Comparison of ENCODE assay signal across 9 cellular contexts in genomic region chr20:36591854-36592641, GRCh38. TPM values are rescaled to one million over a fixed set of nuclear protein-coding genes. Genes with fewer than 3 reads are reported as not detected.
A peak's percentile ranks its signal among the peaks of the same experiment; 100 is the strongest.
DNase-seq lines count a peak whose midpoint lies in the region; ATAC-seq and TF ChIP-seq lines count a peak whose summit lies in the region.
"Had no signal": no experiment of that assay in that cellular context is flagged by ENCODE, and none has a peak within 500 bp of the region (broad histone marks: within the 10 kb centered on the region; RNA-seq: fewer than 3 reads in every experiment).

No MANE protein-coding gene starts in this region.

- TF ChIP-seq POLR2A in esophagus muscularis mucosa (IDR thresholded peaks at IDR 0.05; ENCODE audit: low read depth) = no peak

- POLR2A ChIA-PET in activated CD4-positive, alpha-beta memory T cell treated with anti-CD3 and anti-CD28 coated beads for 36 hours (lab: Charles Lee) = interaction anchor here (0.6 to 1.9 kb wide), 4 partner anchors 17 to 52 kb away, joined by 3 to 6 read pairs (median 3); partner anchors contain the start of gene TGIF2

- CTCF ChIA-PET in activated CD4-positive, alpha-beta memory T cell treated with anti-CD3 and anti-CD28 coated beads for 36 hours (lab: Charles Lee) = interaction anchor here (0.7 to 8.2 kb wide), 5 partner anchors 13 to 776 kb away, joined by 3 to 100 read pairs (median 3); partner anchors contain the start of gene RAB5IF

- 67% methylated on average over 9 of the region's 9 CpGs for WGBS in esophagus muscularis mucosa

- no peak for TF ChIP-seq EP300 in esophagus muscularis mucosa (IDR thresholded peaks at IDR 0.05)

- peak overlapping the region; percentile 73 for H3K27ac Mint-ChIP-seq in activated CD4-positive, alpha-beta memory T cell treated with anti-CD3 and anti-CD28 coated beads for 36 hours

- peaks cover 33% of the 10 kb centered on the region for H3K36me3 Mint-ChIP-seq in activated CD4-positive, alpha-beta memory T cell treated with anti-CD3 and anti-CD28 coated beads for 36 hours

- peaks cover 7% of the 10 kb centered on the region for H3K36me3 ChIP-seq in BE2C
- peaks cover 0 to 41% (median 16%) of the 10 kb centered on the region in 4 donors for H3K36me3 ChIP-seq in esophagus muscularis mucosa

- H3K27me3 ChIP-seq in BE2C (no peaks in the 10 kb centered on the region), esophagus muscularis mucosa (no peaks in the 10 kb centered on the region)

- H3K27me3 Mint-ChIP-seq in activated CD4-positive, alpha-beta memory T cell treated with anti-CD3 and anti-CD28 coated beads for 36 hours = no peaks in the 10 kb centered on the region

- H3K9me3 ChIP-seq in BE2C (no peaks in the 10 kb centered on the region), esophagus muscularis mucosa (no peaks in the 10 kb centered on the region)

- peak; percentile 41 for DNase-seq in BE2C
- DNase-seq in LHCN-M2 (ENCODE audit: low read depth) = peak; percentile 44
- DNase-seq in activated CD4-positive, alpha-beta memory T cell treated with anti-CD3 and anti-CD28 coated beads for 36 hours = peak; percentile 75
- DNase-seq in esophagus muscularis mucosa (ENCODE audit: extremely low spot score) = no peak
- no peak for DNase-seq in sciatic nerve (ENCODE audit: low spot score)
- DNase-seq in HPDE6-E6E7 (ENCODE audit: extremely low spot score) = no peak
- no peak for DNase-seq in NCI-H1436 (lab: John Stamatoyannopoulos, UW)

- no peaks in the 10 kb centered on the region for H3K4me1 ChIP-seq in BE2C
- H3K4me1 ChIP-seq in esophagus muscularis mucosa = peaks cover 0 to 8% (median 0%) of the 10 kb centered on the region in 4 donors

- peaks cover 57% of the 10 kb centered on the region for H3K4me1 Mint-ChIP-seq in activated CD4-positive, alpha-beta memory T cell treated with anti-CD3 and anti-CD28 coated beads for 36 hours (ENCODE audit: low read depth)

- no peak overlapping the region for H3K27ac ChIP-seq in esophagus muscularis mucosa (replicated peaks in 1 of 4)

- TF ChIP-seq CTCF in BE2C (IDR thresholded peaks at IDR 0.05; ENCODE audit: low read depth, low read length) (peak; percentile 71), esophagus muscularis mucosa (IDR thresholded peaks at IDR 0.05) (peak; percentile 34 to 46 (median 45))

- no peak overlapping the region for H3K4me3 ChIP-seq in BE2C (ENCODE audit: low read depth, low read length)
- H3K4me3 ChIP-seq in esophagus muscularis mucosa = no peak overlapping the region

- H3K9me3 Mint-ChIP-seq in activated CD4-positive, alpha-beta memory T cell treated with anti-CD3 and anti-CD28 coated beads for 36 hours = no peaks in the 10 kb centered on the region

- intact Hi-C loops in activated CD4-positive, alpha-beta memory T cell treated with anti-CD3 and anti-CD28 coated beads for 36 hours (cut with micrococcal nuclease) = no loop called here
- intact Hi-C loops in esophagus muscularis mucosa (cut with DNase I) = loop anchor here (5.0 kb wide), 1 partner anchor 35 kb away; no protein-coding TSS in a partner anchor
- intact Hi-C loops in sciatic nerve (cut with DNase I) = loop anchor here (5.0 kb wide), 1 partner anchor 35 kb away; no protein-coding TSS in a partner anchor

- ATAC-seq in sciatic nerve (peak; percentile 67), HG02938 (IDR thresholded peaks at IDR 0.05; ENCODE audit: unreplicated experiment) (no peak)

- H3K4me3 Mint-ChIP-seq in activated CD4-positive, alpha-beta memory T cell treated with anti-CD3 and anti-CD28 coated beads for 36 hours = no peak overlapping the region

RNA-seq across cellular contexts. Expression of gene RAB5IF, which starts 13.5 kb away (rescaled TPM):
- polyA plus RNA-seq in BE2C (2012; ENCODE audit: insufficient read depth, insufficient read length, low read depth) = 259 TPM
- total RNA-seq in LHCN-M2 (2014; rRNA removed) (114 and 120 TPM in 2 replicates), esophagus muscularis mucosa (10 to 100 TPM; 60.2 to 94.8 (median 81.6) TPM), sciatic nerve (33.1 TPM)
- polyA plus RNA-seq in LHCN-M2 (2012) = 120 TPM
- 100 to 1,000 TPM; 113 to 114 TPM for total RNA-seq in activated CD4-positive, alpha-beta memory T cell treated with anti-CD3 and anti-CD28 coated beads for 36 hours

RNA-seq across cellular contexts. Expression of gene TGIF2, which starts 18.7 kb away (rescaled TPM):
- polyA plus RNA-seq in BE2C (2012; ENCODE audit: insufficient read depth, insufficient read length, low read depth) = 6.2 TPM
- total RNA-seq in LHCN-M2 (2014; rRNA removed) (5.3 and 10.2 TPM in 2 replicates), esophagus muscularis mucosa (10 to 100 TPM in 2 of 4 donors, 1 to 10 TPM in 2; 5.8 to 18.5 (median 10.6) TPM), sciatic nerve (25.3 TPM)
- polyA plus RNA-seq in LHCN-M2 (2012) = 5.1 TPM
- 10 to 100 TPM; 39.7 to 43.0 TPM for total RNA-seq in activated CD4-positive, alpha-beta memory T cell treated with anti-CD3 and anti-CD28 coated beads for 36 hours

RNA-seq across cellular contexts. Expression of gene MYL9, which starts 50.7 kb away (rescaled TPM):
- polyA plus RNA-seq in BE2C (2012; ENCODE audit: insufficient read depth, insufficient read length, low read depth) = not detected
- total RNA-seq in LHCN-M2 (2014; rRNA removed) (80.9 and 83.7 TPM in 2 replicates), esophagus muscularis mucosa (1,000 to 10,000 TPM; 2,169 to 3,466 (median 2,516) TPM), sciatic nerve (709 TPM)
- 1,611 TPM for polyA plus RNA-seq in LHCN-M2 (2012)
- under 1 TPM; 0.12 to 0.29 TPM for total RNA-seq in activated CD4-positive, alpha-beta memory T cell treated with anti-CD3 and anti-CD28 coated beads for 36 hours

RNA-seq across cellular contexts. Expression of gene SLA2, which starts 53.9 kb away (rescaled TPM):
- 0.20 TPM for polyA plus RNA-seq in BE2C (2012; ENCODE audit: insufficient read depth, insufficient read length, low read depth)
- total RNA-seq in LHCN-M2 (2014; rRNA removed) (0.19 TPM in 1 of 2 replicates, not detected in the other), esophagus muscularis mucosa (under 1 TPM; 0.26 to 0.99 (median 0.35) TPM), sciatic nerve (0.49 TPM)
- 0.07 TPM for polyA plus RNA-seq in LHCN-M2 (2012)
- total RNA-seq in activated CD4-positive, alpha-beta memory T cell treated with anti-CD3 and anti-CD28 coated beads for 36 hours = 10 to 100 TPM; 47.1 to 47.7 TPM
- total RNA-seq: endothelial cell of umbilical vein had no signal
- polyA plus RNA-seq: endothelial cell of umbilical vein had no signal

Comparison
In these comparisons a context has a peak if more than half of its experiments do, and no peak if none do; other contexts are left out.
1. DNase-seq: peak in BE2C (single experiment), LHCN-M2 (single experiment) and activated CD4-positive, alpha-beta memory T cell treated with anti-CD3 and anti-CD28 coated beads for 36 hours (single experiment); none in esophagus muscularis mucosa (single experiment), sciatic nerve (single experiment), HPDE6-E6E7 (single experiment) and NCI-H1436 (single experiment).
2. RNA of gene MYL9, which starts 50.7 kb away (total RNA-seq): 2,169 to 3,466 TPM in esophagus muscularis mucosa, 709 TPM in sciatic nerve (single experiment) and 80.9 to 83.7 TPM in LHCN-M2; 0.12 to 0.29 TPM in activated CD4-positive, alpha-beta memory T cell treated with anti-CD3 and anti-CD28 coated beads for 36 hours; every median in the first group is over 10 times any median in the second.